In genomic region chr5:139416651-139417050, GRCh38 we compare ENCODE assay signal across 12 cellular contexts. TPM values are rescaled to one million over a fixed set of nuclear protein-coding genes. Genes with fewer than 3 reads are reported as not detected.
A peak's percentile ranks its signal among the peaks of the same experiment; 100 is the strongest.
DNase-seq lines count a peak whose midpoint lies in the region; ATAC-seq and TF ChIP-seq lines count a peak whose summit lies in the region.
"Had no signal": no experiment of that assay in that cellular context is flagged by ENCODE, and none has a peak within 500 bp of the region (broad histone marks: within the 10 kb centered on the region; RNA-seq: fewer than 3 reads in every experiment).

No MANE protein-coding gene starts in this region.

- H3K9ac ChIP-seq in mesenchymal stem cell (ENCODE audit: low read length): no peak overlapping the region
- no peak overlapping the region for H3K9ac ChIP-seq in Karpas-422 (ENCODE audit: low read length)

- no peak overlapping the region for H4K8ac ChIP-seq in mesenchymal stem cell (ENCODE audit: low read length)

- H3K27me3 ChIP-seq in mesenchymal stem cell (ENCODE audit: control insufficient read depth in 1 of 2, insufficient read depth in 1 of 2, low read length in 2 of 2): no peaks in the 10 kb centered on the region
- H3K27me3 ChIP-seq in Karpas-422 (ENCODE audit: low read length): no peaks in the 10 kb centered on the region
- H3K27me3 ChIP-seq in suprapubic skin: no peaks in the 10 kb centered on the region

- no peak overlapping the region for H3K4me3 Mint-ChIP-seq in stimulated activated naive CD8-positive, alpha-beta T cell treated with anti-CD3 and anti-CD28 coated beads, Interleukin-15, Interleukin-2, amounts not matched to agents 100 ng/mL and 50 ng/mL, for 24 hours
- peak overlapping the region; percentile 28 for H3K4me3 Mint-ChIP-seq in activated naive CD8-positive, alpha-beta T cell treated with anti-CD3 and anti-CD28 coated beads, Interleukin-2, amount 10 ng/mL, durations not matched to agents 7 days and 5 days
- H3K4me3 Mint-ChIP-seq: CD14-positive monocyte; stimulated activated memory B cell treated with anti-CD40 and anti-IgM and Interleukin-4, amounts not matched to agents 10 μg/mL and 1 μg/mL and 100 μg/mL, for 72 hours had no signal

- H3K79me1 ChIP-seq in mesenchymal stem cell (replicated peaks; ENCODE audit: low read length, poor library complexity, severe bottlenecking): peaks cover 1% of the 10 kb centered on the region

- H3K27me3 Mint-ChIP-seq in stimulated activated naive CD8-positive, alpha-beta T cell treated with anti-CD3 and anti-CD28 coated beads, Interleukin-15, Interleukin-2, amounts not matched to agents 100 ng/mL and 50 ng/mL, for 24 hours: no peaks in the 10 kb centered on the region
- no peaks in the 10 kb centered on the region for H3K27me3 Mint-ChIP-seq in activated naive CD8-positive, alpha-beta T cell treated with anti-CD3 and anti-CD28 coated beads, Interleukin-2, amount 10 ng/mL, durations not matched to agents 7 days and 5 days
- H3K27me3 Mint-ChIP-seq: stimulated activated memory B cell treated with anti-CD40 and anti-IgM and Interleukin-4, amounts not matched to agents 10 μg/mL and 1 μg/mL and 100 μg/mL, for 72 hours had no signal

- H3K27ac ChIP-seq in mesenchymal stem cell (ENCODE audit: low read length, poor library complexity, severe bottlenecking) (no peak overlapping the region), Karpas-422 (ENCODE audit: low read length) (no peak overlapping the region), suprapubic skin (no peak overlapping the region)

- no peaks in the 10 kb centered on the region for H3K79me2 ChIP-seq in Karpas-422 (ENCODE audit: low read length)

- H2BK12ac ChIP-seq in mesenchymal stem cell (ENCODE audit: low read length in 2 of 2): no peak overlapping the region

- no peak for TF ChIP-seq CTCF in suprapubic skin (IDR thresholded peaks at IDR 0.05)

- H4K20me1 ChIP-seq in Karpas-422 (ENCODE audit: insufficient read depth, low read depth, low read length): no peaks in the 10 kb centered on the region

- POLR2A ChIA-PET in activated naive CD8-positive, alpha-beta T cell treated with anti-CD3 and anti-CD28 coated beads, Interleukin-2, amount 10 ng/mL, durations not matched to agents 7 days and 5 days (lab: Charles Lee): interaction anchor here (1.0 kb wide), 1 partner anchor 97 kb away, joined by 3 read pairs; no protein-coding TSS in a partner anchor

- H3K9me2 ChIP-seq in Karpas-422 (replicated peaks; ENCODE audit: insufficient read depth, low read length): no peaks in the 10 kb centered on the region

- H3K4ac ChIP-seq in mesenchymal stem cell (ENCODE audit: low read depth in 1 of 2, low read length in 2 of 2): no peak overlapping the region

- peaks cover 8% of the 10 kb centered on the region for H3K4me1 ChIP-seq in mesenchymal stem cell (ENCODE audit: control insufficient read depth, insufficient read depth, low read depth, low read length)
- H3K4me1 ChIP-seq in Karpas-422 (ENCODE audit: low read length): no peaks in the 10 kb centered on the region
- peaks cover 30% of the 10 kb centered on the region for H3K4me1 ChIP-seq in suprapubic skin

- no peak for DNase-seq in stimulated activated naive CD8-positive, alpha-beta T cell treated with anti-CD3 and anti-CD28 coated beads, Interleukin-15, Interleukin-2, amounts not matched to agents 100 U/mL and 50 U/mL, for 24 hours
- no peak for DNase-seq in activated naive CD8-positive, alpha-beta T cell treated with anti-CD3 and anti-CD28 coated beads, Interleukin-2, amount 10 ng/mL, durations not matched to agents 7 days and 5 days
- DNase-seq in mesenchymal stem cell (peak; percentile 40), NCI-H1048 (lab: John Stamatoyannopoulos, UW) (no peak), Karpas-422 (no peak), suprapubic skin (ENCODE audit: low spot score in 2 of 2) (no peak)
- DNase-seq: mesendoderm, NCI-H226, PC-3 had no signal

- peaks cover 60% of the 10 kb centered on the region for H3K4me1 Mint-ChIP-seq in stimulated activated naive CD8-positive, alpha-beta T cell treated with anti-CD3 and anti-CD28 coated beads, Interleukin-15, Interleukin-2, amounts not matched to agents 100 ng/mL and 50 ng/mL, for 24 hours (ENCODE audit: low read depth)
- H3K4me1 Mint-ChIP-seq in activated naive CD8-positive, alpha-beta T cell treated with anti-CD3 and anti-CD28 coated beads, Interleukin-2, amount 10 ng/mL, durations not matched to agents 7 days and 5 days: peaks cover 48% of the 10 kb centered on the region
- H3K4me1 Mint-ChIP-seq: CD14-positive monocyte; stimulated activated memory B cell treated with anti-CD40 and anti-IgM and Interleukin-4, amounts not matched to agents 10 μg/mL and 1 μg/mL and 100 μg/mL, for 72 hours had no signal

- peak overlapping the region in 1 of 2 experiments; percentile 31 for H3K18ac ChIP-seq in mesenchymal stem cell (ENCODE audit: low read depth in 1 of 2, low read length in 2 of 2)

- H2AFZ ChIP-seq in mesenchymal stem cell (ENCODE audit: low read depth, low read length) (no peak overlapping the region), Karpas-422 (ENCODE audit: low read length) (no peak overlapping the region)

- TF ChIP-seq POLR2A in suprapubic skin (IDR thresholded peaks at IDR 0.05): no peak

- H3K4me3 ChIP-seq in mesenchymal stem cell (ENCODE audit: insufficient read depth in 1 of 2, low read depth in 1 of 2, low read length in 2 of 2) (no peak overlapping the region), Karpas-422 (ENCODE audit: low read length) (no peak overlapping the region), suprapubic skin (no peak overlapping the region)

- H3K4me2 ChIP-seq in mesenchymal stem cell (ENCODE audit: low read length, poor library complexity, severe bottlenecking): no peak overlapping the region
- H3K4me2 ChIP-seq in Karpas-422 (ENCODE audit: low read depth, low read length, poor library complexity, severe bottlenecking): no peak overlapping the region

- H3K36me3 Mint-ChIP-seq in stimulated activated naive CD8-positive, alpha-beta T cell treated with anti-CD3 and anti-CD28 coated beads, Interleukin-15, Interleukin-2, amounts not matched to agents 100 ng/mL and 50 ng/mL, for 24 hours (ENCODE audit: low read depth): peaks cover 58% of the 10 kb centered on the region
- H3K36me3 Mint-ChIP-seq in activated naive CD8-positive, alpha-beta T cell treated with anti-CD3 and anti-CD28 coated beads, Interleukin-2, amount 10 ng/mL, durations not matched to agents 7 days and 5 days: no peaks in the 10 kb centered on the region

- H3K23ac ChIP-seq in mesenchymal stem cell (ENCODE audit: low read length in 2 of 2): peak overlapping the region in 1 of 2 experiments; percentile 61

- H2BK5ac ChIP-seq in mesenchymal stem cell (ENCODE audit: low read depth, low read length, poor library complexity, severe bottlenecking): no peak overlapping the region

- no peak overlapping the region for H2AK5ac ChIP-seq in mesenchymal stem cell (ENCODE audit: low read length, severe bottlenecking)

- H3K9me3 ChIP-seq in mesenchymal stem cell (ENCODE audit: control insufficient read depth, low read length) (no peaks in the 10 kb centered on the region), Karpas-422 (ENCODE audit: low read length) (no peaks in the 10 kb centered on the region), suprapubic skin (no peaks in the 10 kb centered on the region)

- H3K9me3 Mint-ChIP-seq in stimulated activated naive CD8-positive, alpha-beta T cell treated with anti-CD3 and anti-CD28 coated beads, Interleukin-15, Interleukin-2, amounts not matched to agents 100 ng/mL and 50 ng/mL, for 24 hours: no peaks in the 10 kb centered on the region
- H3K9me3 Mint-ChIP-seq in activated naive CD8-positive, alpha-beta T cell treated with anti-CD3 and anti-CD28 coated beads, Interleukin-2, amount 10 ng/mL, durations not matched to agents 7 days and 5 days: no peaks in the 10 kb centered on the region
- H3K9me3 Mint-ChIP-seq: stimulated activated memory B cell treated with anti-CD40 and anti-IgM and Interleukin-4, amounts not matched to agents 10 μg/mL and 1 μg/mL and 100 μg/mL, for 72 hours had no signal

- peak overlapping the region in 1 of 2 experiments; percentile 92 for H3K14ac ChIP-seq in mesenchymal stem cell (ENCODE audit: low read length in 2 of 2)

- H2BK15ac ChIP-seq in mesenchymal stem cell (ENCODE audit: low read depth, poor library complexity, severe bottlenecking): no peak overlapping the region

- 70% methylated on average over 9 of the region's 9 CpGs for WGBS in mesenchymal stem cell
- 67% methylated on average over 8 of the region's 9 CpGs for WGBS in suprapubic skin

- TF ChIP-seq EP300 in suprapubic skin (IDR thresholded peaks at IDR 0.05): no peak

- no peak overlapping the region for H2BK120ac ChIP-seq in mesenchymal stem cell (ENCODE audit: low read depth, low read length)

- no peak for ATAC-seq in stimulated activated naive CD8-positive, alpha-beta T cell treated with anti-CD3 and anti-CD28 coated beads, Interleukin-15, Interleukin-2, amounts not matched to agents 100 U/mL and 50 U/mL, for 24 hours
- no peak for ATAC-seq in activated naive CD8-positive, alpha-beta T cell treated with anti-CD3 and anti-CD28 coated beads, Interleukin-2, amount 10 ng/mL, durations not matched to agents 7 days and 5 days (ENCODE audit: low read depth)
- ATAC-seq: PC-3; stimulated activated memory B cell treated with anti-CD40 and anti-IgM and Interleukin-4, amounts not matched to agents 10 μg/mL and 1 μg/mL and 100 μg/mL, for 72 hours had no signal

- H3K36me3 ChIP-seq in mesenchymal stem cell (ENCODE audit: control insufficient read depth in 1 of 2, insufficient read depth in 2 of 2, low read depth in 1 of 2, low read length in 2 of 2): peaks cover 37 to 72% of the 10 kb centered on the region in 2 experiments
- H3K36me3 ChIP-seq in Karpas-422 (ENCODE audit: insufficient read depth, low read length): no peaks in the 10 kb centered on the region
- peaks cover 10% of the 10 kb centered on the region for H3K36me3 ChIP-seq in suprapubic skin

- H4K91ac ChIP-seq in mesenchymal stem cell (ENCODE audit: low read length): no peak overlapping the region

- H3K27ac Mint-ChIP-seq in stimulated activated naive CD8-positive, alpha-beta T cell treated with anti-CD3 and anti-CD28 coated beads, Interleukin-15, Interleukin-2, amounts not matched to agents 100 ng/mL and 50 ng/mL, for 24 hours: peak overlapping the region; percentile 87
- H3K27ac Mint-ChIP-seq in activated naive CD8-positive, alpha-beta T cell treated with anti-CD3 and anti-CD28 coated beads, Interleukin-2, amount 10 ng/mL, durations not matched to agents 7 days and 5 days: peak overlapping the region; percentile 61
- H3K27ac Mint-ChIP-seq: CD14-positive monocyte; stimulated activated memory B cell treated with anti-CD40 and anti-IgM and Interleukin-4, amounts not matched to agents 10 μg/mL and 1 μg/mL and 100 μg/mL, for 72 hours had no signal

RNA-seq across cellular contexts. Expression of gene SPATA24, which starts 12.8 kb away (rescaled TPM):
- total RNA-seq in activated naive CD8-positive, alpha-beta T cell treated with anti-CD3 and anti-CD28 coated beads, Interleukin-2, amount 10 ng/mL, durations not matched to agents 7 days and 5 days: 1 to 10 TPM; 6.3 to 6.4 TPM
- polyA plus RNA-seq in mesenchymal stem cell (2013, experiment 1 of 2): 7.3 TPM
- 6.5 TPM for polyA plus RNA-seq in mesenchymal stem cell (2013, experiment 2 of 2)
- total RNA-seq in Karpas-422 (2014; rRNA removed; shearing (Covaris generic); ENCODE audit: low replicate concordance): 4.6 and 7.7 TPM in 2 replicates
- 1 to 10 TPM in 3 of 4 donors, not detected in 1; 1.3 to 2.2 (median 1.4) TPM for total RNA-seq in suprapubic skin

RNA-seq across cellular contexts. Expression of gene PROB1, which starts 21.7 kb away (rescaled TPM):
- 1 to 10 TPM; 4.1 to 4.3 TPM for total RNA-seq in activated naive CD8-positive, alpha-beta T cell treated with anti-CD3 and anti-CD28 coated beads, Interleukin-2, amount 10 ng/mL, durations not matched to agents 7 days and 5 days
- 0.76 TPM for polyA plus RNA-seq in mesenchymal stem cell (2013, experiment 1 of 2)
- 0.82 TPM for polyA plus RNA-seq in mesenchymal stem cell (2013, experiment 2 of 2)
- total RNA-seq in Karpas-422 (2014; rRNA removed; shearing (Covaris generic); ENCODE audit: low replicate concordance): 0.78 and 2.3 TPM in 2 replicates
- under 1 TPM; 0.08 to 0.44 (median 0.35) TPM for total RNA-seq in suprapubic skin

RNA-seq across cellular contexts. Expression of gene DNAJC18, which starts 22.7 kb away (rescaled TPM):
- total RNA-seq in activated naive CD8-positive, alpha-beta T cell treated with anti-CD3 and anti-CD28 coated beads, Interleukin-2, amount 10 ng/mL, durations not matched to agents 7 days and 5 days: 1 to 10 TPM; 4.2 to 5.7 TPM
- polyA plus RNA-seq in mesenchymal stem cell (2013, experiment 1 of 2): 14.4 TPM
- 17.7 TPM for polyA plus RNA-seq in mesenchymal stem cell (2013, experiment 2 of 2)
- 6.0 and 9.0 TPM in 2 replicates for total RNA-seq in Karpas-422 (2014; rRNA removed; shearing (Covaris generic); ENCODE audit: low replicate concordance)
- total RNA-seq in suprapubic skin: 1 to 10 TPM; 2.2 to 7.2 (median 2.9) TPM

RNA-seq across cellular contexts. Expression of gene MZB1, which starts 26.9 kb away (rescaled TPM):
- 10 to 100 TPM; 21.8 to 22.6 TPM for total RNA-seq in activated naive CD8-positive, alpha-beta T cell treated with anti-CD3 and anti-CD28 coated beads, Interleukin-2, amount 10 ng/mL, durations not matched to agents 7 days and 5 days
- not detected for polyA plus RNA-seq in mesenchymal stem cell (2013, experiment 1 of 2)
- polyA plus RNA-seq in mesenchymal stem cell (2013, experiment 2 of 2): not detected
- 28.8 and 31.0 TPM in 2 replicates for total RNA-seq in Karpas-422 (2014; rRNA removed; shearing (Covaris generic); ENCODE audit: low replicate concordance)
- total RNA-seq in suprapubic skin: not detected

RNA-seq across cellular contexts. Expression of gene SLC23A1, which starts 33.6 kb away (rescaled TPM):
- total RNA-seq in activated naive CD8-positive, alpha-beta T cell treated with anti-CD3 and anti-CD28 coated beads, Interleukin-2, amount 10 ng/mL, durations not matched to agents 7 days and 5 days: 1 to 10 TPM; 1.3 to 1.8 TPM
- polyA plus RNA-seq in mesenchymal stem cell (2013, experiment 1 of 2): not detected
- not detected for polyA plus RNA-seq in mesenchymal stem cell (2013, experiment 2 of 2)
- not detected in 2 replicates for total RNA-seq in Karpas-422 (2014; rRNA removed; shearing (Covaris generic); ENCODE audit: low replicate concordance)
- total RNA-seq in suprapubic skin: 1 to 10 TPM in 3 of 4 donors, not detected in 1; 2.3 to 6.4 (median 3.0) TPM
- total RNA-seq: PC-3 had no signal
- polyA plus RNA-seq: CD14-positive monocyte had no signal
